In the genomic region with DNA sequence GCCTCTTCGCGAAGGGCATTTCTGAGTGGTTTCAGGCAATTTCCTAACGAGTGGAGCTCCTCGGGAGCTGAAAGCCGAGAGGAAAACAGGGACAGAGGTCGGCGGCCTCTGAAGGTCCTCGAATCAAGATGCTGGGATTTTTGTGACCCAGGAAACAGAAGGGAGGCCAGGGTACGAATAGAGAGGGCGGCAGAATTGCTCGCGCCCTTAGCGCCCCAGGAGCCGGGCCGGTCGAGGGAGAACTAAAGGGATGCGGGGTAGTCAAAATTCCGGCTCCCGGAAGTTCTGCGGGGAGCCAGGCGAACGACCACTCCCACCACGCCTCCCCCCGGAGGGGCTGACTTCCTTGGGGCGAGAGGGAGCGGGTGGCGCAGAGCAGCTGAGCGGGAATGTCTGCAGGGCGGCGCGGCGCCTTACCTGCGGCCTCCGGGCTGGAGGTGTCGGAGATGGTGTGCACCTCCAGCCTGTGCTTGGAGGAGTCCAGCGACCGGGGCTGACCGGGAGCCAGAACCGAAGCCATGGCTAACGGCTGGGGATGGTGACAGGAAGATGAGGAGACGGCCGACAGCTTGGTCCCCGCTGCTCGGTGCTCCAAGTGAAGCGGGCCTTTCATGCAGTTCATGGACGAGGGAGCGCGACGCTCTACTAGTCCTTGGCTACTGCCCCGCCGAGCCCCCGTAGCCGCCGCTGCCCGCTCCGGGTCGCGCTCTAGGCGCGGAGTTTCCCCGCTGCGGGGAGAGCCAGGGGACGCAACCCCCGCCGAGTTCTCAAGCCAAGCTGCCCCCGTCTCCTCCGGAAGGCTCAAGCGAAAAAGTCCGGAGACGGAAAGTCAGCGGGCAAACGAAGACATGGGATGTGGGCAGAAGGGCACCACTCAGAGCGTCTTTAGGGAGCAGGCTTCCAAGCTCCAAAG, we compare ENCODE assay signal across 9 cellular contexts. TPM values are rescaled to one million over a fixed set of nuclear protein-coding genes. Genes with fewer than 3 reads are reported as not detected.
DNase-seq lines count a peak whose midpoint lies in the region; ATAC-seq and TF ChIP-seq lines count a peak whose summit lies in the region.
"Had no signal": no experiment of that assay in that cellular context is flagged by ENCODE, and none has a peak within 500 bp of the region (broad histone marks: within the 10 kb centered on the region; RNA-seq: fewer than 3 reads in every experiment).

No MANE protein-coding gene starts in this region.

- peaks cover 9% of the 10 kb centered on the region for H3K36me3 Mint-ChIP-seq in endodermal cell (ENCODE audit: low read depth)
- H3K36me3 Mint-ChIP-seq in neural progenitor cell: no peaks in the 10 kb centered on the region

- H3K4me1 ChIP-seq in NT2/D1 (ENCODE audit: insufficient read depth, insufficient read length): peaks cover 7% of the 10 kb centered on the region
- H3K4me1 ChIP-seq in endodermal cell (ENCODE audit: control insufficient read depth, insufficient read depth, low read length): peaks cover 7% of the 10 kb centered on the region
- H3K4me1 ChIP-seq in neural progenitor cell: peaks cover 35% of the 10 kb centered on the region

- ATAC-seq in HG03565 (IDR thresholded peaks at IDR 0.05; ENCODE audit: unreplicated experiment): no peak

- peak; percentile 65 for DNase-seq in DMS53 (lab: John Stamatoyannopoulos, UW)
- no peak for DNase-seq in NT2/D1 (ENCODE audit: low read depth, low spot score)
- DNase-seq in endodermal cell: peak; percentile 89
- DNase-seq in neural progenitor cell (ENCODE audit: low spot score): peak; percentile 63
- no peak for DNase-seq in AG08395 (ENCODE audit: low spot score)
- DNase-seq in NCI-H2171 treated with DMSO at 0.1 percent for 48 hours (lab: John Stamatoyannopoulos, UW): no peak
- DNase-seq in NCI-H1105 treated with DMSO at 0.1 percent for 48 hours (lab: John Stamatoyannopoulos, UW): no peak
- DNase-seq: activated CD4-positive, CD25-positive, alpha-beta regulatory T cell treated with anti-CD3 and anti-CD28 coated beads, Interleukin-2, amount 50 U/mL, for 72 hours had no signal

- H3K9me3 ChIP-seq in NT2/D1 (ENCODE audit: insufficient read depth, low read length) (no peaks in the 10 kb centered on the region), endodermal cell (ENCODE audit: control insufficient read depth, low read length) (no peaks in the 10 kb centered on the region), neural progenitor cell (ENCODE audit: low read depth) (no peaks in the 10 kb centered on the region)

- peaks cover 51% of the 10 kb centered on the region for H3K27me3 Mint-ChIP-seq in endodermal cell (ENCODE audit: insufficient read depth)
- H3K27me3 Mint-ChIP-seq in neural progenitor cell (ENCODE audit: insufficient read depth, low read depth): peaks cover 94% of the 10 kb centered on the region

- peak overlapping the region; percentile 97 for H3K4me3 Mint-ChIP-seq in endodermal cell
- peak overlapping the region; percentile 84 for H3K4me3 Mint-ChIP-seq in neural progenitor cell

- H3F3A ChIP-seq in neural progenitor cell (ENCODE audit: low read depth): peaks cover 38% of the 10 kb centered on the region

- H3K9ac ChIP-seq in NT2/D1 (ENCODE audit: insufficient read length, low read depth): peak overlapping the region; percentile 32
- H3K9ac ChIP-seq in endodermal cell (ENCODE audit: extremely low read depth, low read length, poor library complexity, severe bottlenecking): peak overlapping the region; percentile 100
- no peak overlapping the region for H3K9ac ChIP-seq in neural progenitor cell

- H3K27ac Mint-ChIP-seq in endodermal cell: peak overlapping the region; percentile 99
- H3K27ac Mint-ChIP-seq in neural progenitor cell: no peak overlapping the region

- peak overlapping the region; percentile 30 for H3K4me3 ChIP-seq in NT2/D1 (ENCODE audit: insufficient read length, low read depth)
- H3K4me3 ChIP-seq in endodermal cell (ENCODE audit: low read length): peak overlapping the region; percentile 90
- H3K4me3 ChIP-seq in neural progenitor cell: peak overlapping the region; percentile 53

- peak overlapping the region; percentile 12 for H2AFZ ChIP-seq in neural progenitor cell (replicated peaks)

- H3K36me3 ChIP-seq in NT2/D1 (ENCODE audit: insufficient read depth, insufficient read length, low read length): no peaks in the 10 kb centered on the region
- H3K36me3 ChIP-seq in endodermal cell (ENCODE audit: control insufficient read depth, insufficient read depth, low read length): peaks cover 12% of the 10 kb centered on the region
- H3K36me3 ChIP-seq in neural progenitor cell: no peaks in the 10 kb centered on the region

- peak overlapping the region; percentile 81 for H3K4me2 ChIP-seq in neural progenitor cell

- H3K27ac ChIP-seq in endodermal cell (ENCODE audit: low read depth, low read length) (no peak overlapping the region), neural progenitor cell (no peak overlapping the region)

- no peaks in the 10 kb centered on the region for H3K79me2 ChIP-seq in neural progenitor cell (ENCODE audit: low read depth)

- H4K20me1 ChIP-seq in neural progenitor cell (ENCODE audit: low read depth): peaks cover 63% of the 10 kb centered on the region

- H3K4me1 Mint-ChIP-seq in endodermal cell (peaks cover 58% of the 10 kb centered on the region), neural progenitor cell (peaks cover 39% of the 10 kb centered on the region)

- no peak for TF ChIP-seq CTCF in endodermal cell (conservative IDR thresholded peaks at IDR 0.05)
- TF ChIP-seq CTCF in neural progenitor cell (IDR thresholded peaks at IDR 0.05): no peak

- H3K9me3 Mint-ChIP-seq in endodermal cell: no peaks in the 10 kb centered on the region
- H3K9me3 Mint-ChIP-seq in neural progenitor cell: peaks cover 6% of the 10 kb centered on the region

- WGBS in endodermal cell (ENCODE audit: insufficient coverage in 1 of 2, insufficient read length in 1 of 2), 2 experiments: 0 to 1% methylated on average over 42 to 73 of the region's 73 CpGs

- H3K27me3 ChIP-seq in NT2/D1 (ENCODE audit: insufficient read depth, insufficient read length) (peaks cover 98% of the 10 kb centered on the region), endodermal cell (ENCODE audit: control insufficient read depth, insufficient read depth, low read length, poor library complexity, severe bottlenecking) (peaks cover 25% of the 10 kb centered on the region), neural progenitor cell (peaks cover 100% of the 10 kb centered on the region)

RNA-seq across cellular contexts. Expression of gene PITX2, which starts 0.8 kb away (rescaled TPM):
- total RNA-seq in endodermal cell (10 to 100 TPM; 28.8 to 32.7 TPM), neural progenitor cell (ENCODE audit: low replicate concordance) (0.59 and 1.6 TPM in 2 replicates)
- polyA plus RNA-seq in endodermal cell (2013, experiment 1 of 2): 27.2 TPM
- 34.7 TPM for polyA plus RNA-seq in endodermal cell (2013, experiment 2 of 2)

Comparison
In these comparisons a context has a peak if more than half of its experiments do, and no peak if none do; other contexts are left out.
1. DNase-seq: peak in DMS53 (single experiment), endodermal cell (single experiment) and neural progenitor cell (single experiment); none in NT2/D1 (single experiment), AG08395 (single experiment), NCI-H2171 treated with DMSO at 0.1 percent for 48 hours (single experiment) and NCI-H1105 treated with DMSO at 0.1 percent for 48 hours (single experiment).
2. H3K4me3 ChIP-seq: peak in every context shown above with its lines; median percentile 90 in endodermal cell; 53 in neural progenitor cell; 30 in NT2/D1.
3. RNA of gene PITX2, which starts 0.8 kb away (total RNA-seq): 28.8 to 32.7 TPM in endodermal cell; 0.59 to 1.6 TPM in neural progenitor cell; every median in the first group is over 10 times any median in the second.